In the genomic region with DNA sequence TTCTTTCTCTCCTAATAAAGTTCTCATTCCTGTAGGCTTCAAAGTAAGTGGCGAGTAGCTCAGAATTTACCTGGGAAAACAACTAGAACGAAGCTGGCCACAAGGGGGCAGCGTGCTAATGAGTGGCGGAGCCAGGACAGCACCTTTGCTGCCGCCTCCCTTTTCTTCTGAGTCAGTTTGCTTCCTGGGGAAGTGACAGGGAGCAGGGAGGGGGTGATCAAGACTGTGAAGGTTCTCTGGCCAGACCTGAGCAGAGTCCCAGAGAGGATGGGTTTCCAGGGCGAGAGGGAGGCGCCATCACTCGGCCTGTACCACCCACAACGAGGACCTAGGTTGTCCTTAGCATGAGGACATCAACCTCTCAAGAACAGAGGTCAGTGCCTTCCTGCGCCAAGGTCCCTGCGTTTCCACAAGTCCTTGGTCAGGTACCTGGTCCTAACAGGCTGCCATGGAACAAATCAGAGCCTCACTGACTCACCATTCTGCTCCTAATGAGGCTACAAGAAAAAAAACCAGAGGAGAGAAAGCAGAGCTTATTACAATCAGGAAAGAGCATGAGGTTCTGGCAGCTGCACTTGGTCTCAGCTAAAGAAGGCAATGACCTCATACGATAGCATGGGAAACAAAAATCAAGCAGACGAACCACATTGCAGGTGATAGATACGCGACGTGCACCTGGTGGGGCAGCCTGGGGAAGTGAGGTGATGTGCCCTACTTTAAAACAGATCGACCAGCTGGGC, we compare ENCODE assay signal across 8 cellular contexts.
DNase-seq lines count a peak whose midpoint lies in the region; ATAC-seq and TF ChIP-seq lines count a peak whose summit lies in the region.

No MANE protein-coding gene starts in this region.

- no peaks in the 10 kb centered on the region for H3K27me3 ChIP-seq in GM06990 (replicated peaks; ENCODE audit: control insufficient read depth, insufficient read depth, low read length)
- no peaks in the 10 kb centered on the region for H3K27me3 ChIP-seq in layer of hippocampus (ENCODE audit: control insufficient read depth, insufficient read depth, low read length)

- peak overlapping the region; percentile 16 for H3K27ac ChIP-seq in layer of hippocampus (ENCODE audit: low read depth, low read length)

- no peak overlapping the region for H3K4me3 ChIP-seq in GM06990 (replicated peaks; ENCODE audit: low read depth, low read length)
- no peak overlapping the region for H3K4me3 ChIP-seq in choroid plexus epithelial cell (ENCODE audit: low read depth, low read length)

- DNase-seq in GM06990 (ENCODE audit: extremely low read depth, insufficient read length) (peak; percentile 56), NCI-H524 (lab: John Stamatoyannopoulos, UW) (peak; percentile 26 to 81), choroid plexus epithelial cell (ENCODE audit: low read depth) (peak; percentile 91)
- DNase-seq in activated CD4-positive, alpha-beta T cell treated with anti-CD3 and anti-CD28 coated beads for 24 hours (ENCODE audit: low read depth in 2 of 2), result peak; percentile 83 to 89
- DNase-seq in stimulated activated CD4-positive, alpha-beta T cell treated with anti-CD3 and anti-CD28 coated beads, Interleukin-1b, Interleukin-23, amount 100 ng/mL, for 1 hour (ENCODE audit: low read depth in 2 of 2), result peak; percentile 63 to 87

- TF ChIP-seq CTCF in GM06990 (IDR thresholded peaks at IDR 0.05; ENCODE audit: insufficient read depth, low read length, poor library complexity, severe bottlenecking), result peak; percentile 87
- peak; percentile 86 for TF ChIP-seq CTCF in choroid plexus epithelial cell (conservative IDR thresholded peaks at IDR 0.05; ENCODE audit: low read depth, low read length)

- ATAC-seq in HG03342 (IDR thresholded peaks at IDR 0.05; ENCODE audit: unreplicated experiment) (peak; percentile 52), HG02798 (IDR thresholded peaks at IDR 0.05; ENCODE audit: poor library complexity, unreplicated experiment) (no peak)

- no peaks in the 10 kb centered on the region for H3K36me3 ChIP-seq in GM06990 (ENCODE audit: control insufficient read depth, insufficient read depth, low read length)
